Comparison of ENCODE assay signal across 16 cellular contexts in genomic region chr5:39200081-39200480, GRCh38. TPM values are rescaled to one million over a fixed set of nuclear protein-coding genes. Genes with fewer than 3 reads are reported as not detected.
DNase-seq lines count a peak whose midpoint lies in the region; ATAC-seq, FAIRE-seq and TF ChIP-seq lines count a peak whose summit lies in the region.
"Had no signal": no experiment of that assay in that cellular context is flagged by ENCODE, and none has a peak within 500 bp of the region (broad histone marks: within the 10 kb centered on the region; RNA-seq: fewer than 3 reads in every experiment).

No MANE protein-coding gene starts in this region.

- H3K79me2 ChIP-seq in Loucy (ENCODE audit: insufficient read depth, low read length) (peaks cover 98% of the 10 kb centered on the region), K562 (ENCODE audit: control insufficient read depth, insufficient read depth, low read length) (peaks cover 59% of the 10 kb centered on the region)

- H3K9me3 ChIP-seq in Loucy (ENCODE audit: insufficient read depth, low read depth, low read length): no peaks in the 10 kb centered on the region
- no peaks in the 10 kb centered on the region for H3K9me3 ChIP-seq in K562 (replicated peaks; ENCODE audit: control insufficient read depth, insufficient read depth, low read depth, low read length)

- peaks cover 66% of the 10 kb centered on the region for H3K4me1 ChIP-seq in Loucy (ENCODE audit: insufficient read depth, low read length, poor library complexity, severe bottlenecking)
- peaks cover 17 to 47% of the 10 kb centered on the region in 2 experiments; a peak in 4 of 5 replicates for H3K4me1 ChIP-seq in K562 (replicated peaks in 1 of 2; ENCODE audit: control insufficient read depth in 2 of 2, insufficient read depth in 2 of 2, low read length in 2 of 2)
- no peaks in the 10 kb centered on the region for H3K4me1 ChIP-seq in rectal smooth muscle tissue (ENCODE audit: control insufficient read depth, insufficient read depth, low read length)

- no peaks in the 10 kb centered on the region for H3K9me2 ChIP-seq in Loucy (replicated peaks; ENCODE audit: low read depth, low read length)

- H4K20me1 ChIP-seq in Loucy (ENCODE audit: insufficient read depth, low read length, poor library complexity, severe bottlenecking) (peaks cover 4% of the 10 kb centered on the region), K562 (replicated peaks; ENCODE audit: control insufficient read depth, insufficient read depth, low read length) (no peaks in the 10 kb centered on the region)

- peak; percentile 19 for DNase-seq in NK-92 treated with Interleukin-12 subunit alpha and Interleukin-12 subunit beta, amount 100 ng/mL, for 24 hours (lab: John Stamatoyannopoulos, UW)
- DNase-seq in NK-92 (lab: John Stamatoyannopoulos, UW; ENCODE audit: unreplicated experiment): no peak
- no peak for DNase-seq in K562 (ENCODE audit: extremely low read depth in 1 of 4, low spot score in 3 of 4)
- no peak for DNase-seq in 8988T
- DNase-seq: COR-L47, GOT3, KG1, mesenchymal stem cell, NCI-H524, T-helper 9 cell had no signal

- 29% methylated on average over 4 of the region's 4 CpGs for WGBS in K562 (ENCODE audit: insufficient coverage, low coverage, missing lambda C conversion rate)

- H3K27ac ChIP-seq in K562 (ENCODE audit: extremely low read depth, low read depth, low read length) (peak overlapping the region; percentile 61; the same call in 2 of the 3 replicates), rectal smooth muscle tissue (ENCODE audit: low read depth, low read length) (no peak overlapping the region)
- H3K27ac ChIP-seq: 22Rv1 had no signal

- H2AFZ ChIP-seq in Loucy (ENCODE audit: low read length) (no peak overlapping the region), K562 (ENCODE audit: low read depth, low read length) (peak overlapping the region; percentile 85)

- H3K9ac ChIP-seq in Loucy (ENCODE audit: low read depth, low read length, poor library complexity, severe bottlenecking) (peak overlapping the region; percentile 90), K562 (ENCODE audit: insufficient read depth in 1 of 2, low read depth in 2 of 2, low read length in 2 of 2) (peak overlapping the region; percentile 41 to 82; a peak in 3 of 4 replicates), rectal smooth muscle tissue (ENCODE audit: low read length) (no peak overlapping the region)

- in situ Hi-C loops in K562 (cut with MboI): no loop called here

- POLR2A ChIA-PET in K562 (lab: Yijun Ruan, JAX): interaction anchor here (0.6 to 2.3 kb wide), 5 partner anchors 11 to 29 kb away, joined by 4 to 10 read pairs (median 5); no protein-coding TSS in a partner anchor

- H3K4me2 ChIP-seq in Loucy (ENCODE audit: low read depth, low read length, poor library complexity, severe bottlenecking): peak overlapping the region; percentile 94
- H3K4me2 ChIP-seq in K562 (ENCODE audit: insufficient read depth, low read length): peak overlapping the region; percentile 66

- TF ChIP-seq POLR2A in K562 (conservative IDR thresholded peaks at IDR 0.05): no peak

- no peak for TF ChIP-seq RAD21 in K562 (CRISPR knock-in tag; conservative IDR thresholded peaks at IDR 0.05 in 1 of 2, IDR thresholded peaks at IDR 0.05 in 1 of 2)

- H3K4me3 ChIP-seq in Loucy (ENCODE audit: low read length, poor library complexity, severe bottlenecking): peak overlapping the region; percentile 89
- H3K4me3 ChIP-seq in K562: peak overlapping the region; percentile 22; the same call in 1 of the 2 replicates
- H3K4me3 ChIP-seq in rectal smooth muscle tissue (ENCODE audit: low read length): peak overlapping the region; percentile 40

- FAIRE-seq in K562 (lab: Jason Lieb, UNC): no peak

- H3K27me3 ChIP-seq in Loucy (ENCODE audit: insufficient read depth, low read length, poor library complexity, severe bottlenecking): no peaks in the 10 kb centered on the region
- no peaks in the 10 kb centered on the region for H3K27me3 ChIP-seq in K562 (ENCODE audit: control insufficient read depth in 2 of 2, insufficient read depth in 2 of 2, low read length in 2 of 2)
- no peaks in the 10 kb centered on the region for H3K27me3 ChIP-seq in rectal smooth muscle tissue (ENCODE audit: control insufficient read depth, insufficient read depth, low read length)

- CTCF ChIA-PET in K562 (lab: Yijun Ruan, JAX; ENCODE audit: low intra/inter-chr PET ratio): no interaction called here

- intact Hi-C loops in K562 (cut with micrococcal nuclease): loop anchor here (5.0 kb wide), 2 partner anchors 43 to 123 kb away; no protein-coding TSS in a partner anchor

- TF ChIP-seq EP300 in K562 (IDR thresholded peaks at IDR 0.05; ENCODE audit: low read length): no peak

- no peaks in the 10 kb centered on the region for H3F3A ChIP-seq in Loucy (ENCODE audit: low read depth)

- H3K9me1 ChIP-seq in K562 (ENCODE audit: control insufficient read depth, insufficient read depth, low read length): no peaks in the 10 kb centered on the region

- TF ChIP-seq CTCF in Loucy (conservative IDR thresholded peaks at IDR 0.05; ENCODE audit: low read length) (no peak), K562 (IDR thresholded peaks at IDR 0.05 in 2 of 3, conservative IDR thresholded peaks at IDR 0.05 in 1 of 3; ENCODE audit: insufficient read depth in 2 of 3, low read depth in 1 of 3, low read length in 3 of 3) (no peak)

- no TSS peak for BruUV-seq in K562 (replicated peaks; lab: Mats Ljungman, UMichigan)

- H3K36me3 ChIP-seq in Loucy (ENCODE audit: insufficient read depth, low read length): no peaks in the 10 kb centered on the region
- no peaks in the 10 kb centered on the region for H3K36me3 ChIP-seq in K562 (ENCODE audit: control insufficient read depth, insufficient read depth, low read length)
- no peaks in the 10 kb centered on the region for H3K36me3 ChIP-seq in rectal smooth muscle tissue (ENCODE audit: control insufficient read depth, insufficient read depth, low read length)

- peak; percentile 9 for ATAC-seq in K562
- ATAC-seq in GM19397 (IDR thresholded peaks at IDR 0.05; ENCODE audit: unreplicated experiment): no peak
- no peak for ATAC-seq in GM19351 (IDR thresholded peaks at IDR 0.05; ENCODE audit: unreplicated experiment)

TF ChIP-seq in K562, 482 proteins besides CTCF, POLR2A, EP300 and RAD21 (continues in another document):
- no peak for TF ChIP-seq ZKSCAN1 (IDR thresholded peaks at IDR 0.05; ENCODE audit: low read depth, low read length)
- TF ChIP-seq ZNF232 (CRISPR knock-in tag; IDR thresholded peaks at IDR 0.05): no peak
- no peak for TF ChIP-seq SAP30 (IDR thresholded peaks at IDR 0.05; ENCODE audit: borderline replicate concordance, insufficient read depth, low read depth, low read length, poor library complexity, severe bottlenecking)
- TF ChIP-seq TFAP4 (CRISPR knock-in tag; IDR thresholded peaks at IDR 0.05; ENCODE audit: borderline replicate concordance): no peak
- no peak for TF ChIP-seq CREB3 (tag; conservative IDR thresholded peaks at IDR 0.05; ENCODE audit: low read depth)
- no peak for TF ChIP-seq CHD2 (IDR thresholded peaks at IDR 0.05; ENCODE audit: low read depth, low read length)
- 0 out of 2 replicates have a peak, but pooled peaks have one; percentile 5 for TF ChIP-seq SOX6 (IDR thresholded peaks at IDR 0.05)
- TF ChIP-seq SMAD2 (IDR thresholded peaks at IDR 0.05; ENCODE audit: low read depth, low read length): no peak
- no peak for TF ChIP-seq ZKSCAN8 (CRISPR knock-in tag; IDR thresholded peaks at IDR 0.05)

RNA-seq across cellular contexts. Expression of gene FYB1, which starts 19.3 kb away (rescaled TPM):
- 2.9 and 14.8 TPM in 2 replicates for total RNA-seq in K562 (2011; cell fraction: chromatin; rRNA removed; ENCODE audit: low replicate concordance)
- 0.67 and 2.2 TPM in 2 replicates for total RNA-seq in K562 (2011; cell fraction: nucleolus; rRNA removed)
- total RNA-seq in K562 (2011; cell fraction: nucleoplasm; rRNA removed): 5.6 and 6.0 TPM in 2 replicates
- total RNA-seq in K562 (2014; rRNA removed): 6.7 TPM in 2 replicates
- 15.6 and 16.5 TPM in 2 replicates for total RNA-seq in K562 (2014; rRNA removed; fragmentation: Illumina TruSeq; extraction: Trizol)
- total RNA-seq in K562 (2015; rRNA removed; fragmentation: Illumina TruSeq; extraction: Trizol): 28.1 and 31.5 TPM in 2 replicates
- 17.4 and 22.5 TPM in 2 replicates for total RNA-seq in K562 (2021)
- polyA plus RNA-seq in K562 (2011; rRNA removed): 4.7 and 25.4 TPM in 2 replicates
- 0.85 and 9.2 TPM in 2 replicates for polyA plus RNA-seq in K562 (2011; cell fraction: cytosol; rRNA removed)
- polyA plus RNA-seq in K562 (2011; cell fraction: nucleus; rRNA removed): 5.6 and 40.9 TPM in 2 replicates
- polyA plus RNA-seq in K562 (2012): 20.9 and 22.7 TPM in 2 replicates
- 13.7 and 18.4 TPM in 2 replicates for polyA plus RNA-seq in K562 (2014; fragmentation: Illumina TruSeq; extraction: Trizol)
- 1 to 10 TPM; 9.4 to 9.7 TPM for polyA plus RNA-seq in K562 (2014; fragmentation: Nextera tagmentation; extraction: Ambion mirVana)
- polyA plus RNA-seq in K562 (2014; rRNA removed): 7.4 and 8.0 TPM in 2 replicates
- 4.0 and 45.3 TPM in 2 replicates for polyA minus RNA-seq in K562 (2011; rRNA and poly(A)+ RNA removed)
- polyA minus RNA-seq in K562 (2011; cell fraction: cytosol; rRNA and poly(A)+ RNA removed): 2.4 and 15.2 TPM in 2 replicates
- polyA minus RNA-seq in K562 (2011; cell fraction: nucleus; rRNA and poly(A)+ RNA removed): 5.4 and 62.8 TPM in 2 replicates
- total RNA-seq: fibroblast of villous mesenchyme had no signal

Comparison
In these comparisons a context has a peak if more than half of its experiments do, and no peak if none do; other contexts are left out.
1. H3K4me3 ChIP-seq: peak in every context shown above with its lines; median percentile 89 in Loucy; 40 in rectal smooth muscle tissue; 22 in K562.